ENCODE assay signal across 2 cellular contexts in the genomic region with DNA sequence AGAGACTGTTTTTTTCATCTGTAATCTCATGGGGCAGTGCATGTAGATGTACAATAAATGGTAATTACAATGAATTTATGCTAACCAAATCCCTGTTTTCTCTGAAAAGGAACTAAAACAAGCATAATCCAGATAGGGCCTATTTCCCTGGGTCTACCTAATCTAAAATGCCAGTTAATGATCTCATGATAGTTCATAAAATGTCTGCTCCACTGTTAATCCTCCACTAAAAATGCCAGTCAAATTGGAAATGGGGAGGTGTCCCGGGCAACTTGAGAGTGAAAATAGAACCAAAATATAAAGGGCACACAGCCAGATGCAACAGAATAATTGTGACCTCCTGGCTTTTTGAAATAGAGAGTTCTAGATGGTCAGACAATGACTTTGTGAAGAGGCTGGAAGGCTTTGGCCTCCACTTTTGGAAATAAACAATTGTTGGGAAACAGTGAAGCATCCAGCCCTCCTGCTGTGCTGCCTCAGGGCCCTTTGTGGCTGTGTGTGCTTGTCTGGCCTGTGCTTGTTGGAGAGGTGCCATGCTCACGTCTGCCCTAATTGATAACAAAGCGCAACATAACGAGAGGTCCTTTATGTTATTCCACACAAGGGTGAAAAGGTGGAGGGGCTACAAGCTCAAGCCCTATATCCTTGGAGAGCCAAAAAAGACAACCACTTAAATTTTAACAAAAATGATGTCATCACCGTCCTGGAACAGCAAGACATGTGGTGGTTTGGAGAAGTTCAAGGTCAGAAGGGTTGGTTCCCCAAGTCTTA.
TF ChIP-seq lines count a peak whose summit lies in the region.

No MANE protein-coding gene starts in this region.

TF ChIP-seq in HEK293, 187 proteins besides CTCF, POLR2A, EP300 and RAD21 (continued from another document and continues in another):
- TF ChIP-seq, protein P1, sequence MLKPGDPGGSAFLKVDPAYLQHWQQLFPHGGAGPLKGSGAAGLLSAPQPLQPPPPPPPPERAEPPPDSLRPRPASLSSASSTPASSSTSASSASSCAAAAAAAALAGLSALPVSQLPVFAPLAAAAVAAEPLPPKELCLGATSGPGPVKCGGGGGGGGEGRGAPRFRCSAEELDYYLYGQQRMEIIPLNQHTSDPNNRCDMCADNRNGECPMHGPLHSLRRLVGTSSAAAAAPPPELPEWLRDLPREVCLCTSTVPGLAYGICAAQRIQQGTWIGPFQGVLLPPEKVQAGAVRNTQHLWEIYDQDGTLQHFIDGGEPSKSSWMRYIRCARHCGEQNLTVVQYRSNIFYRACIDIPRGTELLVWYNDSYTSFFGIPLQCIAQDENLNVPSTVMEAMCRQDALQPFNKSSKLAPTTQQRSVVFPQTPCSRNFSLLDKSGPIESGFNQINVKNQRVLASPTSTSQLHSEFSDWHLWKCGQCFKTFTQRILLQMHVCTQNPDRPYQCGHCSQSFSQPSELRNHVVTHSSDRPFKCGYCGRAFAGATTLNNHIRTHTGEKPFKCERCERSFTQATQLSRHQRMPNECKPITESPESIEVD (tag by site-specific recombination; IDR thresholded peaks at IDR 0.05): peak; percentile 97
- TF ChIP-seq, protein P2, sequence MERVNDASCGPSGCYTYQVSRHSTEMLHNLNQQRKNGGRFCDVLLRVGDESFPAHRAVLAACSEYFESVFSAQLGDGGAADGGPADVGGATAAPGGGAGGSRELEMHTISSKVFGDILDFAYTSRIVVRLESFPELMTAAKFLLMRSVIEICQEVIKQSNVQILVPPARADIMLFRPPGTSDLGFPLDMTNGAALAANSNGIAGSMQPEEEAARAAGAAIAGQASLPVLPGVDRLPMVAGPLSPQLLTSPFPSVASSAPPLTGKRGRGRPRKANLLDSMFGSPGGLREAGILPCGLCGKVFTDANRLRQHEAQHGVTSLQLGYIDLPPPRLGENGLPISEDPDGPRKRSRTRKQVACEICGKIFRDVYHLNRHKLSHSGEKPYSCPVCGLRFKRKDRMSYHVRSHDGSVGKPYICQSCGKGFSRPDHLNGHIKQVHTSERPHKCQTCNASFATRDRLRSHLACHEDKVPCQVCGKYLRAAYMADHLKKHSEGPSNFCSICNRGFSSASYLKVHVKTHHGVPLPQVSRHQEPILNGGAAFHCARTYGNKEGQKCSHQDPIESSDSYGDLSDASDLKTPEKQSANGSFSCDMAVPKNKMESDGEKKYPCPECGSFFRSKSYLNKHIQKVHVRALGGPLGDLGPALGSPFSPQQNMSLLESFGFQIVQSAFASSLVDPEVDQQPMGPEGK (tag by site-specific recombination; IDR thresholded peaks at IDR 0.05): peak; percentile 47; the same call in 1 of the 2 replicates
- TF ChIP-seq YY2 (tag by site-specific recombination; IDR thresholded peaks at IDR 0.05) (no peak), ZNF555 (tag by site-specific recombination; conservative IDR thresholded peaks at IDR 0.05) (no peak), ZNF350 (tag by site-specific recombination; IDR thresholded peaks at IDR 0.05) (peak; percentile 79), ZNF791 (tag by site-specific recombination; IDR thresholded peaks at IDR 0.05) (no peak), ZNF311 (tag by site-specific recombination; IDR thresholded peaks at IDR 0.05; ENCODE audit: borderline replicate concordance) (no peak), KLF10 (tag by site-specific recombination; IDR thresholded peaks at IDR 0.05) (peak; percentile 69), ZNF175 (tag by site-specific recombination; IDR thresholded peaks at IDR 0.05) (no peak), ZNF621 (tag by site-specific recombination; IDR thresholded peaks at IDR 0.05) (no peak), ZIC2 (tag by site-specific recombination; IDR thresholded peaks at IDR 0.05) (peak; percentile 72), ZNF121 (tag by site-specific recombination; IDR thresholded peaks at IDR 0.05) (no peak), GLIS1 (tag by site-specific recombination; IDR thresholded peaks at IDR 0.05) (peak; percentile 97)
- TF ChIP-seq, protein P3, sequence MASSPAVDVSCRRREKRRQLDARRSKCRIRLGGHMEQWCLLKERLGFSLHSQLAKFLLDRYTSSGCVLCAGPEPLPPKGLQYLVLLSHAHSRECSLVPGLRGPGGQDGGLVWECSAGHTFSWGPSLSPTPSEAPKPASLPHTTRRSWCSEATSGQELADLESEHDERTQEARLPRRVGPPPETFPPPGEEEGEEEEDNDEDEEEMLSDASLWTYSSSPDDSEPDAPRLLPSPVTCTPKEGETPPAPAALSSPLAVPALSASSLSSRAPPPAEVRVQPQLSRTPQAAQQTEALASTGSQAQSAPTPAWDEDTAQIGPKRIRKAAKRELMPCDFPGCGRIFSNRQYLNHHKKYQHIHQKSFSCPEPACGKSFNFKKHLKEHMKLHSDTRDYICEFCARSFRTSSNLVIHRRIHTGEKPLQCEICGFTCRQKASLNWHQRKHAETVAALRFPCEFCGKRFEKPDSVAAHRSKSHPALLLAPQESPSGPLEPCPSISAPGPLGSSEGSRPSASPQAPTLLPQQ (tag by site-specific recombination; IDR thresholded peaks at IDR 0.05): peak; percentile 83; the same call in 1 of the 2 replicates
- TF ChIP-seq, protein P4, sequence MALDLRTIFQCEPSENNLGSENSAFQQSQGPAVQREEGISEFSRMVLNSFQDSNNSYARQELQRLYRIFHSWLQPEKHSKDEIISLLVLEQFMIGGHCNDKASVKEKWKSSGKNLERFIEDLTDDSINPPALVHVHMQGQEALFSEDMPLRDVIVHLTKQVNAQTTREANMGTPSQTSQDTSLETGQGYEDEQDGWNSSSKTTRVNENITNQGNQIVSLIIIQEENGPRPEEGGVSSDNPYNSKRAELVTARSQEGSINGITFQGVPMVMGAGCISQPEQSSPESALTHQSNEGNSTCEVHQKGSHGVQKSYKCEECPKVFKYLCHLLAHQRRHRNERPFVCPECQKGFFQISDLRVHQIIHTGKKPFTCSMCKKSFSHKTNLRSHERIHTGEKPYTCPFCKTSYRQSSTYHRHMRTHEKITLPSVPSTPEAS (tag by site-specific recombination; IDR thresholded peaks at IDR 0.05): peak; percentile 68
- TF ChIP-seq, protein P5, sequence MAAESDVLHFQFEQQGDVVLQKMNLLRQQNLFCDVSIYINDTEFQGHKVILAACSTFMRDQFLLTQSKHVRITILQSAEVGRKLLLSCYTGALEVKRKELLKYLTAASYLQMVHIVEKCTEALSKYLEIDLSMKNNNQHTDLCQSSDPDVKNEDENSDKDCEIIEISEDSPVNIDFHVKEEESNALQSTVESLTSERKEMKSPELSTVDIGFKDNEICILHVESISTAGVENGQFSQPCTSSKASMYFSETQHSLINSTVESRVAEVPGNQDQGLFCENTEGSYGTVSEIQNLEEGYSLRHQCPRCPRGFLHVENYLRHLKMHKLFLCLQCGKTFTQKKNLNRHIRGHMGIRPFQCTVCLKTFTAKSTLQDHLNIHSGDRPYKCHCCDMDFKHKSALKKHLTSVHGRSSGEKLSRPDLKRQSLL (tag by site-specific recombination; IDR thresholded peaks at IDR 0.05): no peak
- TF ChIP-seq, protein P6, sequence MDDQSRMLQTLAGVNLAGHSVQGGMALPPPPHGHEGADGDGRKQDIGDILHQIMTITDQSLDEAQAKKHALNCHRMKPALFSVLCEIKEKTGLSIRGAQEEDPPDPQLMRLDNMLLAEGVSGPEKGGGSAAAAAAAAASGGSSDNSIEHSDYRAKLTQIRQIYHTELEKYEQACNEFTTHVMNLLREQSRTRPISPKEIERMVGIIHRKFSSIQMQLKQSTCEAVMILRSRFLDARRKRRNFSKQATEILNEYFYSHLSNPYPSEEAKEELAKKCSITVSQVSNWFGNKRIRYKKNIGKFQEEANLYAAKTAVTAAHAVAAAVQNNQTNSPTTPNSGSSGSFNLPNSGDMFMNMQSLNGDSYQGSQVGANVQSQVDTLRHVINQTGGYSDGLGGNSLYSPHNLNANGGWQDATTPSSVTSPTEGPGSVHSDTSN (CRISPR knock-in tag; IDR thresholded peaks at IDR 0.05): no peak

TF ChIP-seq in K562, 482 proteins besides CTCF, POLR2A, EP300 and RAD21 (continued from another document):
- TF ChIP-seq MEF2A (IDR thresholded peaks at IDR 0.05; ENCODE audit: control insufficient read depth, low read depth, low read length) (no peak), PRPF4 (IDR thresholded peaks at IDR 0.05; ENCODE audit: insufficient read depth, low read depth, low read length, poor library complexity, severe bottlenecking) (no peak), TEAD4 (IDR thresholded peaks at IDR 0.05; ENCODE audit: low read length) (peak; percentile 13; the same call in 1 of the 2 replicates), TEAD4 (CRISPR knock-in tag; IDR thresholded peaks at IDR 0.05; ENCODE audit: borderline replicate concordance) (no peak), NFIC (IDR thresholded peaks at IDR 0.05) (peak; percentile 83), TCF3 (CRISPR knock-in tag; IDR thresholded peaks at IDR 0.05) (peak; percentile 41), HDAC8 (tag; IDR thresholded peaks at IDR 0.05) (no peak), RNF2 (IDR thresholded peaks at IDR 0.05) (no peak), RB1 (IDR thresholded peaks at IDR 0.05; ENCODE audit: low read depth) (no peak), ZNF644 (tag; IDR thresholded peaks at IDR 0.05; ENCODE audit: low read depth) (no peak), CXXC5 (CRISPR knock-in tag; IDR thresholded peaks at IDR 0.05) (peak; percentile 59), NFXL1 (CRISPR knock-in tag; IDR thresholded peaks at IDR 0.05) (0 out of 2 replicates have a peak, but pooled peaks have one; percentile 26), MTA3 (IDR thresholded peaks at IDR 0.05; ENCODE audit: borderline replicate concordance) (0 out of 2 replicates have a peak, but pooled peaks have one; percentile 26), CBFA2T3 (IDR thresholded peaks at IDR 0.05) (peak; percentile 63), ESRRA (IDR thresholded peaks at IDR 0.05; ENCODE audit: borderline replicate concordance, low read depth) (peak; percentile 75), JUND (IDR thresholded peaks at IDR 0.05; ENCODE audit: borderline replicate concordance, low read depth, low read length) (no peak; the same call in 1 of the 2 replicates), JUND (tag; IDR thresholded peaks at IDR 0.05; ENCODE audit: borderline replicate concordance, low read depth, low read length) (peak; percentile 84), SOX6 (IDR thresholded peaks at IDR 0.05) (0 out of 2 replicates have a peak, but pooled peaks have one; percentile 13), ZNF507 (tag; conservative IDR thresholded peaks at IDR 0.05) (no peak), SRSF1 (IDR thresholded peaks at IDR 0.05; ENCODE audit: low read depth, low read length) (no peak), CEBPG (CRISPR knock-in tag; IDR thresholded peaks at IDR 0.05) (peak; percentile 71), CEBPG (tag; conservative IDR thresholded peaks at IDR 0.05 in 1 of 2, IDR thresholded peaks at IDR 0.05 in 1 of 2) (peak in 1 of 2 experiments; percentile 51; a peak in 1 of 4 replicates), SIN3A (IDR thresholded peaks at IDR 0.05; ENCODE audit: borderline replicate concordance in 2 of 2, control insufficient read depth in 1 of 2, low read depth in 2 of 2, low read length in 2 of 2) (no peak), KAT8 (IDR thresholded peaks at IDR 0.05; ENCODE audit: low read depth) (no peak), NR2C1 (IDR thresholded peaks at IDR 0.05) (no peak), NR2C1 (tag; IDR thresholded peaks at IDR 0.05) (0 out of 2 replicates have a peak, but pooled peaks have one; percentile 27), TAL1 (IDR thresholded peaks at IDR 0.05) (peak; percentile 20; the same call in 1 of the 2 replicates), DPF2 (IDR thresholded peaks at IDR 0.05) (no peak), PHB (CRISPR knock-in tag; IDR thresholded peaks at IDR 0.05) (no peak), CEBPB (tag; IDR thresholded peaks at IDR 0.05) (peak; percentile 61; the same call in 1 of the 2 replicates), ZSCAN29 (IDR thresholded peaks at IDR 0.05) (no peak), SRSF7 (optimal IDR thresholded peaks at IDR 0.05; ENCODE audit: low read depth, low read length) (no peak), ZNF766 (CRISPR knock-in tag; conservative IDR thresholded peaks at IDR 0.05) (0 out of 2 replicates have a peak, but pooled peaks have one; percentile 17)
- TF ChIP-seq, protein P7, sequence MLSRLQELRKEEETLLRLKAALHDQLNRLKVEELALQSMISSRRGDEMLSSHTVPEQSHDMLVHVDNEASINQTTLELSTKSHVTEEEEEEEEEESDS (CRISPR knock-in tag; IDR thresholded peaks at IDR 0.05): no peak
- TF ChIP-seq, protein P8, sequence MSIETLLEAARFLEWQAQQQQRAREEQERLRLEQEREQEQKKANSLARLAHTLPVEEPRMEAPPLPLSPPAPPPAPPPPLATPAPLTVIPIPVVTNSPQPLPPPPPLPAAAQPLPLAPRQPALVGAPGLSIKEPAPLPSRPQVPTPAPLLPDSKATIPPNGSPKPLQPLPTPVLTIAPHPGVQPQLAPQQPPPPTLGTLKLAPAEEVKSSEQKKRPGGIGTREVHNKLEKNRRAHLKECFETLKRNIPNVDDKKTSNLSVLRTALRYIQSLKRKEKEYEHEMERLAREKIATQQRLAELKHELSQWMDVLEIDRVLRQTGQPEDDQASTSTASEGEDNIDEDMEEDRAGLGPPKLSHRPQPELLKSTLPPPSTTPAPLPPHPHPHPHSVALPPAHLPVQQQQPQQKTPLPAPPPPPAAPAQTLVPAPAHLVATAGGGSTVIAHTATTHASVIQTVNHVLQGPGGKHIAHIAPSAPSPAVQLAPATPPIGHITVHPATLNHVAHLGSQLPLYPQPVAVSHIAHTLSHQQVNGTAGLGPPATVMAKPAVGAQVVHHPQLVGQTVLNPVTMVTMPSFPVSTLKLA (conservative IDR thresholded peaks at IDR 0.05): 0 out of 4 replicates have a peak, but pooled peaks of 1 of the 2 experiments have one; percentile 18
- TF ChIP-seq, protein P9, sequence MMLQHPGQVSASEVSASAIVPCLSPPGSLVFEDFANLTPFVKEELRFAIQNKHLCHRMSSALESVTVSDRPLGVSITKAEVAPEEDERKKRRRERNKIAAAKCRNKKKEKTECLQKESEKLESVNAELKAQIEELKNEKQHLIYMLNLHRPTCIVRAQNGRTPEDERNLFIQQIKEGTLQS (IDR thresholded peaks at IDR 0.05): peak; percentile 93
- TF ChIP-seq, protein P9 (CRISPR knock-in tag; conservative IDR thresholded peaks at IDR 0.05): no peak
